8 cellular contexts compared by ENCODE assay signal in the genomic region with DNA sequence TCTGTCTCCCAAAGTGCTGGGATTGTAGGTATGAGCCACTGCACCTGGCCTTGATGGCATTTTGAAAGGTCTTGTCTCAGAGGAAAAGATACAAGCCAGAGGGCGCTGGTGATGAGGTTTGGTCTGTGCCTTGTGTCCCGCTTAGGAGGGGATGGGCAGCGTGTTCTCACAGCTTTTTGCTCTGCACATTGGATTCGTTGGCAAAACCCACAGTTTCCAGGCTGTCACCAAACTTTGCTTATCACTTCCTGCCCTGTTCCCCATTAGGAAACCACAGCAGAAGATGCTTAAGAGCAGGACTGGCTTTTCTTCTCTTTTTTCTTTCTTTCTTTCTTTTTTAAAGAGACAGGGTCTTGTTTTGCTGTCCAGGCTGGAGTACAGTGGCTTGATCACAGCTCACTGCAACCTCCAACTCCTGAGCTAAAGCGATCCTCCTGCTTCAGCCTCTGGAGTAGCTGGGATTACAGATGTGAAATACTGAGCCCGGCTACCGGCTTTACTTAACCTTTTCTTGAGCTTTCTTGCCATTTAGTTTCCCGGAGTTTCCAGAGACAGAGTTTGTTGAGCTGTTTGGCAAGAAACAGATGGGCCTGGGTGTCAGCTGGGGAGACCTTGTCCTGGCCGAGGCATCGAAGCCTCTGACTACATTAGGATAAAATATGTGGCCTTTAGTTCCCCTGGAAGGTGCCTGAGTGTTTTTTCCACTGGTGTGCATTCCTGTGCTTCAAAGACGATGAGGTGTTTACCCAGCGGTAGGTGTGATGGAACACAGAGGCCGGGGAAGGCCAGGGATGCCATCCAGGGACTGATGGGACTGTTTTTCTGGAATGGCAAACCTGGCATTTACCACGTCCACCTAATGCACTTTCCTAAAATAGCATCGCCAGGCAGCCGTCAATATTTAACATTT.
DNase-seq lines count a peak whose midpoint lies in the region; ATAC-seq lines count a peak whose summit lies in the region.

No MANE protein-coding gene starts in this region.

- peak; percentile 99 for DNase-seq in GF-D8 (lab: John Stamatoyannopoulos, UW)
- peak; percentile 82 to 90 for DNase-seq in Kasumi-1 (lab: John Stamatoyannopoulos, UW)
- DNase-seq in NCI-H774 (lab: John Stamatoyannopoulos, UW), result no peak
- no peak for DNase-seq in NCI-H1105 (lab: John Stamatoyannopoulos, UW)

- no peaks in the 10 kb centered on the region for H3K27me3 Mint-ChIP-seq in activated naive CD8-positive, alpha-beta T cell

- H3K4me1 Mint-ChIP-seq in activated naive CD8-positive, alpha-beta T cell (ENCODE audit: low read depth), result peaks cover 23% of the 10 kb centered on the region

- no peaks in the 10 kb centered on the region for H3K9me3 ChIP-seq in muscle layer of duodenum (ENCODE audit: control insufficient read depth in 1 of 2, low read length in 2 of 2)

- peaks cover 7% of the 10 kb centered on the region for H3K36me3 Mint-ChIP-seq in activated naive CD8-positive, alpha-beta T cell

- peaks cover 6 to 11% of the 10 kb centered on the region in 2 donors for H3K36me3 ChIP-seq in muscle layer of duodenum (ENCODE audit: control insufficient read depth in 1 of 2, insufficient read depth in 2 of 2, low read length in 2 of 2)

- H3K27ac Mint-ChIP-seq in activated naive CD8-positive, alpha-beta T cell, result peak overlapping the region; percentile 28

- H3K27ac ChIP-seq in muscle layer of duodenum (ENCODE audit: low read length), result peak overlapping the region; percentile 54

- ATAC-seq in HG03469 (IDR thresholded peaks at IDR 0.05; ENCODE audit: unreplicated experiment) (no peak), HG03571 (IDR thresholded peaks at IDR 0.05; ENCODE audit: unreplicated experiment) (no peak)

- no peaks in the 10 kb centered on the region for H3K9me3 Mint-ChIP-seq in activated naive CD8-positive, alpha-beta T cell (ENCODE audit: low read depth)

- H3K4me1 ChIP-seq in muscle layer of duodenum (ENCODE audit: control insufficient read depth in 1 of 2, insufficient read depth in 2 of 2, low read length in 2 of 2), result peaks cover 0 to 18% of the 10 kb centered on the region in 2 donors

- H3K4me3 ChIP-seq in muscle layer of duodenum (ENCODE audit: low read depth in 1 of 2, low read length in 2 of 2), result no peak overlapping the region

- no peak overlapping the region for H3K4me3 Mint-ChIP-seq in activated naive CD8-positive, alpha-beta T cell

- no peaks in the 10 kb centered on the region for H3K27me3 ChIP-seq in muscle layer of duodenum (ENCODE audit: low read depth, low read length)

Comparison
In these comparisons a context has a peak if more than half of its experiments do, and no peak if none do; other contexts are left out.
1. DNase-seq: peak in GF-D8 (single experiment) and Kasumi-1 (2 of 2); none in NCI-H774 (single experiment) and NCI-H1105 (single experiment).